8 cellular contexts compared by ENCODE assay signal in the genomic region with DNA sequence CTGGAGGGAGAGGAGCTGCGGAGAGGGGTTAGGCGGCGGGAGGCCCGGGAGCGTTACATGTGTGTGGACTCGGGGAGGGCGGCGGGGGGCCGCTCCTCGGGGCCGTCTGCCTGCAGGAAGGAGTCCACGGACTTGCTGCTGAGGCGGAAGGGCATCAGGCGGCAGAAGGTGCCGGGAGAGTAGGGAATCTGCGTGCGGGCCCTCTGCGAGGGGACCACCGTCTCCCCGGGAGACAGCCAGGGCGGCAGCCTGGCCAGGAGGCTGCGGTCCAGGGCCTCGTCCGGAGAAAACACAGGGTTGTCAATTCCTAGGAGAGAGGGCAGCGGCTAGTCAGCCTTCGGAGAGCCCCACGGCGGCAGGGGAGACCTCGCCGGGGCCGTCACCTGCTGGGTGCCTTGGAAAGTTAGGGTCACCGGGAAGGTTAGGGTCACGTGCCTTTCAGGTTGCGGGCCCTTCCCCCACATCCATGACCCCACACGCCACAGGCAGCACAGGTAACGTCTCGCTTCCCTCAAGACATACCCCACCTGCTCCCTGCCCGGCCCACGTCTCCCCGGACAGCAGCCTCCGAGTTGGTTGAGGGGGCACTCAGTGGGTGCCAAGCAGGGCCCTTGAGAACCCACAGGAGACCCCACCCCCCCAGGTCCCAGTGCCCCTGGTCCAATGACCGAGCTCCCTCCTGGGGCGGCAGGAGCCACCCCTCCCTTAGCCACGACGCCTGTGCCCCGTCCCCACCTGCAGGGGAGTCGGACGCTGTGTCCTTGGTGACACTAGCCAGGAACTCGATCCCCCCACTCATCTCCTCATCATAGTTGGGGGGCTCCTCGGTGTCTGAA. TPM values are rescaled to one million over a fixed set of nuclear protein-coding genes. Genes with fewer than 3 reads are reported as not detected.
DNase-seq lines count a peak whose midpoint lies in the region; ATAC-seq, FAIRE-seq and TF ChIP-seq lines count a peak whose summit lies in the region.

No MANE protein-coding gene starts in this region.

- H3K4me3 ChIP-seq in BE2C (ENCODE audit: low read depth, low read length) (no peak overlapping the region), mammary epithelial cell (replicated peaks in 1 of 3; ENCODE audit: insufficient read depth in 1 of 3, low read depth in 2 of 3, low read length in 3 of 3) (peak overlapping the region; percentile 31 to 73 (median 47)), mesendoderm (ENCODE audit: low read length) (no peak overlapping the region), thyroid gland (replicated peaks in 1 of 3) (no peak overlapping the region), gastrocnemius medialis (peak overlapping the region in 2 of 4 donors; percentile 15 to 74)

- no peak overlapping the region for H4K8ac ChIP-seq in mesendoderm (ENCODE audit: low read depth, low read length)

- H3K79me1 ChIP-seq in mesendoderm (ENCODE audit: low read length), result no peaks in the 10 kb centered on the region

- FAIRE-seq in HTR-8/SVneo (lab: Jason Lieb, UNC), result peak; percentile 38

- peak overlapping the region; percentile 96 for H3K4me2 ChIP-seq in mammary epithelial cell (ENCODE audit: insufficient read depth, low read depth, low read length)
- H3K4me2 ChIP-seq in mesendoderm (ENCODE audit: low read length), result peak overlapping the region; percentile 44

- H3K23ac ChIP-seq in mesendoderm (ENCODE audit: low read length), result no peak overlapping the region

- H3K18ac ChIP-seq in mesendoderm (ENCODE audit: low read length), result no peak overlapping the region

- TF ChIP-seq POLR2A in thyroid gland (IDR thresholded peaks at IDR 0.05), result no peak
- no peak for TF ChIP-seq POLR2A in gastrocnemius medialis (IDR thresholded peaks at IDR 0.05)

- CTCF ChIA-PET in mammary epithelial cell (lab: Charles Lee; ENCODE audit: low non-redundant PET), result no interaction called here

- no peaks in the 10 kb centered on the region for H3K4me1 ChIP-seq in BE2C
- peaks cover 31% of the 10 kb centered on the region for H3K4me1 ChIP-seq in mammary epithelial cell (ENCODE audit: insufficient read depth, low read length)
- no peaks in the 10 kb centered on the region for H3K4me1 ChIP-seq in mesendoderm (ENCODE audit: control insufficient read depth, low read depth, low read length)
- peaks cover 20 to 24% of the 10 kb centered on the region in 2 donors for H3K4me1 ChIP-seq in thyroid gland
- peaks cover 11 to 24% of the 10 kb centered on the region in 2 donors for H3K4me1 ChIP-seq in gastrocnemius medialis

- intact Hi-C loops in mammary epithelial cell (cut with micrococcal nuclease), result loop anchor here (5.0 to 10.0 kb wide), 2 partner anchors 137 to 420 kb away; partner anchors contain the start of genes BRD9, CEP72 and TRIP13
- intact Hi-C loops in thyroid gland (cut with DNase I), result no loop called here
- intact Hi-C loops in gastrocnemius medialis (cut with DNase I; ENCODE audit: low total_unique reads), result loop anchor here (5.0 kb wide), 1 partner anchor 1117 kb away; no protein-coding TSS in a partner anchor

- H4K20me1 ChIP-seq in mammary epithelial cell (ENCODE audit: insufficient read depth, low read length), result no peaks in the 10 kb centered on the region

- DNase-seq in BE2C (peak; percentile 14), HTR-8/SVneo (ENCODE audit: insufficient read length, low spot score) (no peak), mammary epithelial cell (peak; percentile 5), mesendoderm (no peak), NK-92 (lab: John Stamatoyannopoulos, UW; ENCODE audit: unreplicated experiment) (no peak), thyroid gland (no peak), DMS153 (lab: John Stamatoyannopoulos, UW) (no peak), gastrocnemius medialis (no peak)

- H2AK5ac ChIP-seq in mesendoderm (ENCODE audit: low read length), result no peak overlapping the region

- H3K36me3 ChIP-seq in BE2C, result peaks cover 8% of the 10 kb centered on the region
- H3K36me3 ChIP-seq in mammary epithelial cell (ENCODE audit: insufficient read depth, low read length), result peaks cover 6% of the 10 kb centered on the region
- no peaks in the 10 kb centered on the region for H3K36me3 ChIP-seq in mesendoderm (ENCODE audit: control insufficient read depth, insufficient read depth, low read length)
- no peaks in the 10 kb centered on the region for H3K36me3 ChIP-seq in thyroid gland
- no peaks in the 10 kb centered on the region for H3K36me3 ChIP-seq in gastrocnemius medialis

- TF ChIP-seq CTCF in BE2C (IDR thresholded peaks at IDR 0.05; ENCODE audit: low read depth, low read length) (no peak), mammary epithelial cell (conservative IDR thresholded peaks at IDR 0.05 in 1 of 2, IDR thresholded peaks at IDR 0.05 in 1 of 2; ENCODE audit: extremely low read depth in 1 of 2, insufficient read depth in 1 of 2, low read depth in 1 of 2, low read length in 2 of 2) (no peak), thyroid gland (IDR thresholded peaks at IDR 0.05) (no peak), gastrocnemius medialis (IDR thresholded peaks at IDR 0.05 in 4 of 5, conservative IDR thresholded peaks at IDR 0.05 in 1 of 5) (no peak)

- H3K9me3 ChIP-seq in BE2C (no peaks in the 10 kb centered on the region), mammary epithelial cell (replicated peaks; ENCODE audit: insufficient read depth, low read length) (no peaks in the 10 kb centered on the region), thyroid gland (no peaks in the 10 kb centered on the region), gastrocnemius medialis (no peaks in the 10 kb centered on the region)

- H2AFZ ChIP-seq in mammary epithelial cell (ENCODE audit: low read depth, low read length), result peak overlapping the region; percentile 52

- H2BK5ac ChIP-seq in mesendoderm (ENCODE audit: low read length), result no peak overlapping the region

- H4K5ac ChIP-seq in mesendoderm (ENCODE audit: low read length), result no peak overlapping the region

- in situ Hi-C loops in mammary epithelial cell (cut with MboI; ENCODE audit: low sequenced_read_pairs in 2 of 2), result no loop called here
- in situ Hi-C loops in gastrocnemius medialis (cut with MboI; ENCODE audit: low sequenced_read_pairs in 4 of 4), result no loop called here

- H3K56ac ChIP-seq in mesendoderm (ENCODE audit: low read length), result peak overlapping the region; percentile 64

- WGBS in mammary epithelial cell (ENCODE audit: low coverage, missing lambda C conversion rate), result 11% methylated on average over 12 of the region's 50 CpGs
- no CpG with 5 or more reads among the region's 50 CpGs for WGBS in mesendoderm (ENCODE audit: extremely low coverage, insufficient coverage, low lambda C conversion rate)
- 0 to 15% methylated on average over 5 to 38 of the region's 50 CpGs for WGBS in thyroid gland, 2 donors

- H3K9ac ChIP-seq in mammary epithelial cell (ENCODE audit: insufficient read depth, low read length), result no peak overlapping the region
- peak overlapping the region; percentile 45 for H3K9ac ChIP-seq in mesendoderm (ENCODE audit: low read length)

- no peak overlapping the region for H2BK120ac ChIP-seq in mesendoderm (ENCODE audit: low read depth, low read length)

- peaks cover 56% of the 10 kb centered on the region for H3K27me3 ChIP-seq in BE2C
- H3K27me3 ChIP-seq in mammary epithelial cell (ENCODE audit: insufficient read depth, low read length), result no peaks in the 10 kb centered on the region
- peaks cover 17% of the 10 kb centered on the region for H3K27me3 ChIP-seq in mesendoderm (ENCODE audit: insufficient read depth, low read length, poor library complexity)
- H3K27me3 ChIP-seq in thyroid gland, result peaks cover 17% of the 10 kb centered on the region
- H3K27me3 ChIP-seq in gastrocnemius medialis, result peaks cover 47 to 56% (median 54%) of the 10 kb centered on the region in 3 donors

- H3K27ac ChIP-seq in mammary epithelial cell (ENCODE audit: insufficient read depth, low read depth, low read length) (no peak overlapping the region), mesendoderm (ENCODE audit: low read depth, low read length) (no peak overlapping the region), thyroid gland (no peak overlapping the region), gastrocnemius medialis (no peak overlapping the region)

- H2BK15ac ChIP-seq in mesendoderm (replicated peaks; ENCODE audit: low read depth), result no peak overlapping the region

- H3K79me2 ChIP-seq in mammary epithelial cell (ENCODE audit: insufficient read depth, low read length) (peaks cover 27% of the 10 kb centered on the region), mesendoderm (ENCODE audit: control insufficient read depth, insufficient read depth, low read length) (no peaks in the 10 kb centered on the region)

- no peak overlapping the region for H3K4ac ChIP-seq in mesendoderm (ENCODE audit: low read depth, low read length)

- dilution Hi-C loops in mammary epithelial cell (cut with HindIII; ENCODE audit: low sequenced_read_pairs), result no loop called here

- no peak for ATAC-seq in gastrocnemius medialis

- no TSS peak for BruUV-seq in mammary epithelial cell (replicated peaks; lab: Mats Ljungman, UMichigan)

RNA-seq across cellular contexts. Expression of gene EXOC3, which starts 32.1 kb away (rescaled TPM):
- 111 TPM for polyA plus RNA-seq in BE2C (2012; ENCODE audit: insufficient read depth, insufficient read length, low read depth)
- total RNA-seq in mammary epithelial cell, result 10 to 100 TPM; 19.5 to 41.2 TPM
- polyA plus RNA-seq in mammary epithelial cell, result 15.0 TPM
- polyA minus RNA-seq in mammary epithelial cell, result 26.2 TPM
- 16.9 TPM for polyA plus RNA-seq in mesendoderm (2013, experiment 1 of 2)
- polyA plus RNA-seq in mesendoderm (2013, experiment 2 of 2), result 16.9 TPM
- total RNA-seq in thyroid gland, result 10 to 100 TPM; 39.7 to 49.6 (median 45.0) TPM
- total RNA-seq in gastrocnemius medialis, result 10 to 100 TPM; 44.3 to 81.7 (median 54.0) TPM

RNA-seq across cellular contexts. Expression of gene SLC9A3, which starts 49.2 kb away (rescaled TPM):
- 2.3 TPM for polyA plus RNA-seq in BE2C (2012; ENCODE audit: insufficient read depth, insufficient read length, low read depth)
- total RNA-seq in mammary epithelial cell (1 to 10 TPM; 1.0 to 1.3 TPM), thyroid gland (1 to 10 TPM; 5.9 to 8.2 (median 7.6) TPM), gastrocnemius medialis (1 to 10 TPM; 1.7 to 4.5 (median 2.9) TPM)
- 1.00 TPM for polyA plus RNA-seq in mammary epithelial cell
- polyA minus RNA-seq in mammary epithelial cell, result not detected
- 1.1 TPM for polyA plus RNA-seq in mesendoderm (2013, experiment 1 of 2)
- polyA plus RNA-seq in mesendoderm (2013, experiment 2 of 2), result 1.1 TPM

Comparison
In these comparisons a context has a peak if more than half of its experiments do, and no peak if none do; other contexts are left out.
1. DNase-seq: peak in BE2C (single experiment) and mammary epithelial cell (single experiment); none in HTR-8/SVneo (single experiment), mesendoderm (single experiment), NK-92 (single experiment), thyroid gland (0 of 2), DMS153 (single experiment) and gastrocnemius medialis (0 of 2).
2. H3K4me3 ChIP-seq: peak in mammary epithelial cell (3 of 3); none in BE2C (single experiment), mesendoderm (single experiment) and thyroid gland (0 of 3).